11 cellular contexts compared by ENCODE assay signal in genomic region chr5:177428574-177429217, GRCh38. TPM values are rescaled to one million over a fixed set of nuclear protein-coding genes. Genes with fewer than 3 reads are reported as not detected.
A peak's percentile ranks its signal among the peaks of the same experiment; 100 is the strongest.
DNase-seq lines count a peak whose midpoint lies in the region; ATAC-seq and TF ChIP-seq lines count a peak whose summit lies in the region.
"Had no signal": no experiment of that assay in that cellular context is flagged by ENCODE, and none has a peak within 500 bp of the region (broad histone marks: within the 10 kb centered on the region; RNA-seq: fewer than 3 reads in every experiment).

No MANE protein-coding gene starts in this region.

- H3K36me3 ChIP-seq in PC-3 (ENCODE audit: low read depth, low read length) (peaks cover 3% of the 10 kb centered on the region; the same call in 1 of the 2 replicates), esophagus (ENCODE audit: control insufficient read depth in 2 of 2, insufficient read depth in 2 of 2, low read length in 1 of 2) (peaks cover 0 to 21% of the 10 kb centered on the region in 2 donors), A673 (ENCODE audit: insufficient read depth, low read length, poor library complexity, severe bottlenecking) (peaks cover 10% of the 10 kb centered on the region)

- no peaks in the 10 kb centered on the region for H3F3A ChIP-seq in PC-3 (ENCODE audit: low read length, unreplicated experiment)

- DNase-seq in activated CD4-positive, alpha-beta T cell treated with anti-CD3 and anti-CD28 coated beads for 48 hours: peak; percentile 44
- no peak for DNase-seq in activated CD4-positive, alpha-beta T cell treated with anti-CD3 and anti-CD28 coated beads for 1 hour
- DNase-seq in PC-3: no peak
- no peak for DNase-seq in A673 (ENCODE audit: low spot score)

- TF ChIP-seq CTCF in PC-3 (conservative IDR thresholded peaks at IDR 0.05; ENCODE audit: low read depth, low read length): no peak
- no peak for TF ChIP-seq CTCF in A673 (conservative IDR thresholded peaks at IDR 0.05; ENCODE audit: low read depth, low read length)

- H3K27ac ChIP-seq in PC-3 (ENCODE audit: low read length) (no peak overlapping the region), esophagus (ENCODE audit: low read depth in 2 of 2, low read length in 1 of 2) (peak overlapping the region; percentile 29 to 48), A673 (ENCODE audit: low read depth, low read length, poor library complexity, severe bottlenecking) (no peak overlapping the region)
- H3K27ac ChIP-seq: epithelial cell of prostate had no signal

- CTCF ChIA-PET in PC-3 (lab: Charles Lee) (no interaction called here), A673 (lab: Charles Lee) (no interaction called here)

- peak overlapping the region; percentile 92 for H3K4me3 Mint-ChIP-seq in stimulated activated memory B cell treated with anti-CD40 and anti-IgM and Interleukin-4, amounts not matched to agents 10 μg/mL and 1 μg/mL and 100 μg/mL, for 72 hours

- POLR2A ChIA-PET in PC-3 (lab: Charles Lee; ENCODE audit: unreplicated experiment) (no interaction called here), A673 (lab: Charles Lee; ENCODE audit: low non-redundant PET) (no interaction called here)

- no peaks in the 10 kb centered on the region for H3K9me2 ChIP-seq in PC-3 (replicated peaks; ENCODE audit: low read length)

- H3K9ac ChIP-seq in PC-3 (ENCODE audit: low read length): no peak overlapping the region

- 0 out of 2 replicates have a peak, but pooled peaks cover 5% of the 10 kb centered on the region for H4K20me1 ChIP-seq in PC-3 (ENCODE audit: low read length)

- H3K36me3 Mint-ChIP-seq in stimulated activated memory B cell treated with anti-CD40 and anti-IgM and Interleukin-4, amounts not matched to agents 10 μg/mL and 1 μg/mL and 100 μg/mL, for 72 hours: peaks cover 20% of the 10 kb centered on the region

- H3K9me3 ChIP-seq in PC-3 (ENCODE audit: low read length) (no peaks in the 10 kb centered on the region), esophagus (ENCODE audit: control insufficient read depth in 2 of 2, insufficient read depth in 1 of 2, low read depth in 1 of 2, low read length in 1 of 2) (no peaks in the 10 kb centered on the region), A673 (ENCODE audit: low read depth, low read length, poor library complexity, severe bottlenecking) (no peaks in the 10 kb centered on the region)

- H3K4me3 ChIP-seq in PC-3 (ENCODE audit: low read length) (no peak overlapping the region), esophagus (ENCODE audit: low read depth in 1 of 2, low read length in 2 of 2) (no peak overlapping the region), A673 (ENCODE audit: low read depth, low read length, poor library complexity, severe bottlenecking) (no peak overlapping the region)

- peak overlapping the region; percentile 99; the same call in 1 of the 2 replicates for H3K4me2 ChIP-seq in PC-3 (ENCODE audit: low read length)

- peaks cover 31% of the 10 kb centered on the region for H3K79me2 ChIP-seq in PC-3 (ENCODE audit: low read length)

- H3K4me1 Mint-ChIP-seq in stimulated activated memory B cell treated with anti-CD40 and anti-IgM and Interleukin-4, amounts not matched to agents 10 μg/mL and 1 μg/mL and 100 μg/mL, for 72 hours: peaks cover 75% of the 10 kb centered on the region

- H3K27me3 Mint-ChIP-seq in stimulated activated memory B cell treated with anti-CD40 and anti-IgM and Interleukin-4, amounts not matched to agents 10 μg/mL and 1 μg/mL and 100 μg/mL, for 72 hours: no peaks in the 10 kb centered on the region

- H3K27me3 ChIP-seq in PC-3 (ENCODE audit: low read length) (no peaks in the 10 kb centered on the region), esophagus (ENCODE audit: control insufficient read depth in 1 of 2, insufficient read depth in 2 of 2, low read length in 2 of 2) (no peaks in the 10 kb centered on the region), A673 (replicated peaks; ENCODE audit: insufficient read depth, low read depth, low read length, poor library complexity) (no peaks in the 10 kb centered on the region)

- H3K4me1 ChIP-seq in PC-3 (ENCODE audit: insufficient read depth, low read length): peaks cover 19% of the 10 kb centered on the region
- peaks cover 7 to 39% of the 10 kb centered on the region in 2 donors for H3K4me1 ChIP-seq in esophagus (ENCODE audit: control insufficient read depth in 2 of 2, insufficient read depth in 2 of 2, low read length in 1 of 2)
- H3K4me1 ChIP-seq in A673 (ENCODE audit: insufficient read depth, low read length, poor library complexity, severe bottlenecking): peaks cover 13% of the 10 kb centered on the region

- ATAC-seq in PC-3 (no peak), GM21526 (IDR thresholded peaks at IDR 0.05; ENCODE audit: low FRiP score, unreplicated experiment) (no peak), GM19351 (IDR thresholded peaks at IDR 0.05; ENCODE audit: unreplicated experiment) (no peak)
- ATAC-seq in stimulated activated memory B cell treated with anti-CD40 and anti-IgM and Interleukin-4, amounts not matched to agents 10 μg/mL and 1 μg/mL and 100 μg/mL, for 72 hours: no peak

- no peaks in the 10 kb centered on the region for H3K9me3 Mint-ChIP-seq in stimulated activated memory B cell treated with anti-CD40 and anti-IgM and Interleukin-4, amounts not matched to agents 10 μg/mL and 1 μg/mL and 100 μg/mL, for 72 hours

- intact Hi-C loops in PC-3 (cut with micrococcal nuclease) (no loop called here), A673 (cut with micrococcal nuclease; ENCODE audit: unreplicated experiment) (no loop called here)

- no peak overlapping the region for H2AFZ ChIP-seq in PC-3 (ENCODE audit: low read length)

- WGBS in esophagus, 2 donors: 76% methylated on average over 10 of the region's 10 CpGs

- BruUV-seq in PC-3 (replicated peaks; lab: Mats Ljungman, UMichigan) (no TSS peak), A673 (replicated peaks; lab: Mats Ljungman, UMichigan) (no TSS peak)

- H3K27ac Mint-ChIP-seq in stimulated activated memory B cell treated with anti-CD40 and anti-IgM and Interleukin-4, amounts not matched to agents 10 μg/mL and 1 μg/mL and 100 μg/mL, for 72 hours: peak overlapping the region; percentile 71

RNA-seq across cellular contexts. Expression of gene GRK6, which starts 2.2 kb away (rescaled TPM):
- total RNA-seq in PC-3 (2014; rRNA removed): 69.9 and 88.8 TPM in 2 replicates
- polyA plus RNA-seq in esophagus: 10 to 100 TPM; 10.4 to 19.8 TPM
- 32.1 and 38.1 TPM in 2 replicates for total RNA-seq in A673 (2021)

RNA-seq across cellular contexts. Expression of gene PRR7, which starts 17.9 kb away (rescaled TPM):
- total RNA-seq in PC-3 (2014; rRNA removed) (40.6 and 47.2 TPM in 2 replicates), A673 (2021) (3.0 and 5.3 TPM in 2 replicates)
- 1 to 10 TPM; 2.0 to 4.9 TPM for polyA plus RNA-seq in esophagus

RNA-seq across cellular contexts. Expression of gene F12, which starts 19.3 kb away (rescaled TPM):
- total RNA-seq in PC-3 (2014; rRNA removed) (31.0 and 36.8 TPM in 2 replicates), A673 (2021) (0.81 TPM in 1 of 2 replicates, not detected in the other)
- polyA plus RNA-seq in esophagus: 10 to 100 TPM; 18.1 to 33.5 TPM
- total RNA-seq: urinary bladder had no signal

RNA-seq across cellular contexts. Expression of gene PFN3, which starts 28.2 kb away (rescaled TPM):
- total RNA-seq in PC-3 (2014; rRNA removed): not detected in 2 replicates
- polyA plus RNA-seq in esophagus: under 1 TPM in 1 of 2 donors, not detected in 1; 0.21 TPM
- total RNA-seq in A673 (2021): not detected in 2 replicates
- total RNA-seq: kidney epithelial cell, urinary bladder had no signal
- polyA plus RNA-seq: urinary bladder had no signal

RNA-seq across cellular contexts. Expression of gene SLC34A1, which starts 44.5 kb away (rescaled TPM):
- total RNA-seq in PC-3 (2014; rRNA removed): 0.07 and 0.12 TPM in 2 replicates
- polyA plus RNA-seq in esophagus: under 1 TPM; 0.13 to 0.49 TPM
- total RNA-seq in A673 (2021): not detected in 2 replicates
- total RNA-seq: kidney epithelial cell, urinary bladder had no signal

Comparison
In these comparisons a context has a peak if more than half of its experiments do, and no peak if none do; other contexts are left out.
1. H3K27ac ChIP-seq: peak in esophagus (2 of 2); none in PC-3 (single experiment) and A673 (single experiment).
2. RNA of gene F12, which starts 19.3 kb away (total RNA-seq): 31.0 to 36.8 TPM in PC-3; 0.81 TPM in A673; every median in the first group is over 10 times any median in the second.